2 cellular contexts compared by ENCODE assay signal in the genomic region with DNA sequence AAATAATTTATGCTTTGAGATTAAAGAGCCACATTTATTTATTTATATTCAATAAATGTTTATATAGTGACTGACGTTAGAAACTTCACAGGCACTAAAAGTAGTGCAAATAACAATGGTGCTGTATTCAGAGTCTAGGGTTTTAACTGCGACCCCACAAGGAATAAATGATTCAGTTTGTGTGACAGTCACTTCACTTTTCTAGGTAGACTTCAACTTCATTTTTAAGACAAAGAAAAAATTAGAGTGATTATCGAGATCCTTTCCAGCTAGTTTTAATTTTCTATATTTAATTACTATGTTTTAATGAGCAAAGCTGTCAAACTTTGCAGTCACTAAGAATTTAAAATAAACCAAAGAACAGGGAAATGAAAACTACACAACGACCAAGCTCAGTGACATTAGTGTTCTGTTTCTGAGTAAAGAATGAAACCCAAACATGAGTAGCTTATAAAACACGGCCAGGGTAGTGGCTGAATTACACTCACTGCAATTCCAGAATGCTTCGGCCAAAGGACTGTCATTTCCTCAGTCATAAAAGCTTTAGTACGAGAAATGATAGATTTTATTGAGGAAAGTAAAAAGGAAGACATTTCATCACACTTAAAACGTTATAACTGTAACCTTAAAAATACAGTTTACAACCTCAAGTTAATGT.
TF ChIP-seq lines count a peak whose summit lies in the region.

No MANE protein-coding gene starts in this region.

TF ChIP-seq in HEK293, 187 proteins besides CTCF, POLR2A, EP300 and RAD21:
- TF ChIP-seq, protein P1, sequence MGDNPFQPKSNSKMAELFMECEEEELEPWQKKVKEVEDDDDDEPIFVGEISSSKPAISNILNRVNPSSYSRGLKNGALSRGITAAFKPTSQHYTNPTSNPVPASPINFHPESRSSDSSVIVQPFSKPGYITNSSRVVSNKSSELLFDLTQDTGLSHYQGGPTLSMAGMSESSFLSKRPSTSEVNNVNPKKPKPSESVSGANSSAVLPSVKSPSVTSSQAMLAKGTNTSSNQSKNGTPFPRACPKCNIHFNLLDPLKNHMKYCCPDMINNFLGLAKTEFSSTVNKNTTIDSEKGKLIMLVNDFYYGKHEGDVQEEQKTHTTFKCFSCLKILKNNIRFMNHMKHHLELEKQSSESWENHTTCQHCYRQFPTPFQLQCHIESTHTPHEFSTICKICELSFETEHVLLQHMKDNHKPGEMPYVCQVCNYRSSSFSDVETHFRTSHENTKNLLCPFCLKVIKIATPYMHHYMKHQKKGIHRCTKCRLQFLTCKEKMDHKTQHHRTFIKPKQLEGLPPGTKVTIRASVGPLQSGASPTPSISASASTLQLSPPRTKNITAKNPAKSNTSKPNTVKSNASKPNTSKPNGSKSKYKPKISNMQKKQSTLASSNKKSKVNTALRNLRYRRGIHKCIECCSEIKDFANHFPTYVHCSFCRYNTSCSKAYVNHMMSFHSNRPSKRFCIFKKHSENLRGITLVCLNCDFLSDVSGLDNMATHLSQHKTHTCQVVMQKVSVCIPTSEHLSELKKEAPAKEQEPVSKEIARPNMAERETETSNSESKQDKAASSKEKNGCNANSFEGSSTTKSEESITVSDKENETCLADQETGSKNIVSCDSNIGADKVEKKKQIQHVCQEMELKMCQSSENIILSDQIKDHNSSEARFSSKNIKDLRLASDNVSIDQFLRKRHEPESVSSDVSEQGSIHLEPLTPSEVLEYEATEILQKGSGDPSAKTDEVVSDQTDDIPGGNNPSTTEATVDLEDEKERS (tag by site-specific recombination; IDR thresholded peaks at IDR 0.05) = no peak
- TF ChIP-seq, protein P2, sequence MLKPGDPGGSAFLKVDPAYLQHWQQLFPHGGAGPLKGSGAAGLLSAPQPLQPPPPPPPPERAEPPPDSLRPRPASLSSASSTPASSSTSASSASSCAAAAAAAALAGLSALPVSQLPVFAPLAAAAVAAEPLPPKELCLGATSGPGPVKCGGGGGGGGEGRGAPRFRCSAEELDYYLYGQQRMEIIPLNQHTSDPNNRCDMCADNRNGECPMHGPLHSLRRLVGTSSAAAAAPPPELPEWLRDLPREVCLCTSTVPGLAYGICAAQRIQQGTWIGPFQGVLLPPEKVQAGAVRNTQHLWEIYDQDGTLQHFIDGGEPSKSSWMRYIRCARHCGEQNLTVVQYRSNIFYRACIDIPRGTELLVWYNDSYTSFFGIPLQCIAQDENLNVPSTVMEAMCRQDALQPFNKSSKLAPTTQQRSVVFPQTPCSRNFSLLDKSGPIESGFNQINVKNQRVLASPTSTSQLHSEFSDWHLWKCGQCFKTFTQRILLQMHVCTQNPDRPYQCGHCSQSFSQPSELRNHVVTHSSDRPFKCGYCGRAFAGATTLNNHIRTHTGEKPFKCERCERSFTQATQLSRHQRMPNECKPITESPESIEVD (tag by site-specific recombination; IDR thresholded peaks at IDR 0.05) = peak; percentile 64
TF ChIP-seq in HEK293: peak in this region for 1.

TF ChIP-seq in GM12878, 131 proteins besides CTCF, POLR2A, EP300 and RAD21 (continued from another document and continues in another):
- TF ChIP-seq, protein P3, sequence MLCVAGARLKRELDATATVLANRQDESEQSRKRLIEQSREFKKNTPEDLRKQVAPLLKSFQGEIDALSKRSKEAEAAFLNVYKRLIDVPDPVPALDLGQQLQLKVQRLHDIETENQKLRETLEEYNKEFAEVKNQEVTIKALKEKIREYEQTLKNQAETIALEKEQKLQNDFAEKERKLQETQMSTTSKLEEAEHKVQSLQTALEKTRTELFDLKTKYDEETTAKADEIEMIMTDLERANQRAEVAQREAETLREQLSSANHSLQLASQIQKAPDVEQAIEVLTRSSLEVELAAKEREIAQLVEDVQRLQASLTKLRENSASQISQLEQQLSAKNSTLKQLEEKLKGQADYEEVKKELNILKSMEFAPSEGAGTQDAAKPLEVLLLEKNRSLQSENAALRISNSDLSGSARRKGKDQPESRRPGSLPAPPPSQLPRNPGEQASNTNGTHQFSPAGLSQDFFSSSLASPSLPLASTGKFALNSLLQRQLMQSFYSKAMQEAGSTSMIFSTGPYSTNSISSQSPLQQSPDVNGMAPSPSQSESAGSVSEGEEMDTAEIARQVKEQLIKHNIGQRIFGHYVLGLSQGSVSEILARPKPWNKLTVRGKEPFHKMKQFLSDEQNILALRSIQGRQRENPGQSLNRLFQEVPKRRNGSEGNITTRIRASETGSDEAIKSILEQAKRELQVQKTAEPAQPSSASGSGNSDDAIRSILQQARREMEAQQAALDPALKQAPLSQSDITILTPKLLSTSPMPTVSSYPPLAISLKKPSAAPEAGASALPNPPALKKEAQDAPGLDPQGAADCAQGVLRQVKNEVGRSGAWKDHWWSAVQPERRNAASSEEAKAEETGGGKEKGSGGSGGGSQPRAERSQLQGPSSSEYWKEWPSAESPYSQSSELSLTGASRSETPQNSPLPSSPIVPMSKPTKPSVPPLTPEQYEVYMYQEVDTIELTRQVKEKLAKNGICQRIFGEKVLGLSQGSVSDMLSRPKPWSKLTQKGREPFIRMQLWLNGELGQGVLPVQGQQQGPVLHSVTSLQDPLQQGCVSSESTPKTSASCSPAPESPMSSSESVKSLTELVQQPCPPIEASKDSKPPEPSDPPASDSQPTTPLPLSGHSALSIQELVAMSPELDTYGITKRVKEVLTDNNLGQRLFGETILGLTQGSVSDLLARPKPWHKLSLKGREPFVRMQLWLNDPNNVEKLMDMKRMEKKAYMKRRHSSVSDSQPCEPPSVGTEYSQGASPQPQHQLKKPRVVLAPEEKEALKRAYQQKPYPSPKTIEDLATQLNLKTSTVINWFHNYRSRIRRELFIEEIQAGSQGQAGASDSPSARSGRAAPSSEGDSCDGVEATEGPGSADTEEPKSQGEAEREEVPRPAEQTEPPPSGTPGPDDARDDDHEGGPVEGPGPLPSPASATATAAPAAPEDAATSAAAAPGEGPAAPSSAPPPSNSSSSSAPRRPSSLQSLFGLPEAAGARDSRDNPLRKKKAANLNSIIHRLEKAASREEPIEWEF (IDR thresholded peaks at IDR 0.05; ENCODE audit: insufficient replicate concordance, low read depth, low read length) = no peak
- TF ChIP-seq SPI1 (IDR thresholded peaks at IDR 0.05; ENCODE audit: borderline replicate concordance, insufficient read depth, low read depth, low read length) = peak; percentile 16; the same call in 1 of the 2 replicates
- TF ChIP-seq POU2F2 (IDR thresholded peaks at IDR 0.05; ENCODE audit: borderline replicate concordance, low read depth, low read length) = no peak
- no peak for TF ChIP-seq TAF1 (IDR thresholded peaks at IDR 0.05; ENCODE audit: borderline replicate concordance, low read depth, low read length)
- TF ChIP-seq BACH1 (IDR thresholded peaks at IDR 0.05; ENCODE audit: borderline replicate concordance) = no peak
- no peak for TF ChIP-seq TARDBP (IDR thresholded peaks at IDR 0.05; ENCODE audit: borderline replicate concordance)
- TF ChIP-seq, protein P4, sequence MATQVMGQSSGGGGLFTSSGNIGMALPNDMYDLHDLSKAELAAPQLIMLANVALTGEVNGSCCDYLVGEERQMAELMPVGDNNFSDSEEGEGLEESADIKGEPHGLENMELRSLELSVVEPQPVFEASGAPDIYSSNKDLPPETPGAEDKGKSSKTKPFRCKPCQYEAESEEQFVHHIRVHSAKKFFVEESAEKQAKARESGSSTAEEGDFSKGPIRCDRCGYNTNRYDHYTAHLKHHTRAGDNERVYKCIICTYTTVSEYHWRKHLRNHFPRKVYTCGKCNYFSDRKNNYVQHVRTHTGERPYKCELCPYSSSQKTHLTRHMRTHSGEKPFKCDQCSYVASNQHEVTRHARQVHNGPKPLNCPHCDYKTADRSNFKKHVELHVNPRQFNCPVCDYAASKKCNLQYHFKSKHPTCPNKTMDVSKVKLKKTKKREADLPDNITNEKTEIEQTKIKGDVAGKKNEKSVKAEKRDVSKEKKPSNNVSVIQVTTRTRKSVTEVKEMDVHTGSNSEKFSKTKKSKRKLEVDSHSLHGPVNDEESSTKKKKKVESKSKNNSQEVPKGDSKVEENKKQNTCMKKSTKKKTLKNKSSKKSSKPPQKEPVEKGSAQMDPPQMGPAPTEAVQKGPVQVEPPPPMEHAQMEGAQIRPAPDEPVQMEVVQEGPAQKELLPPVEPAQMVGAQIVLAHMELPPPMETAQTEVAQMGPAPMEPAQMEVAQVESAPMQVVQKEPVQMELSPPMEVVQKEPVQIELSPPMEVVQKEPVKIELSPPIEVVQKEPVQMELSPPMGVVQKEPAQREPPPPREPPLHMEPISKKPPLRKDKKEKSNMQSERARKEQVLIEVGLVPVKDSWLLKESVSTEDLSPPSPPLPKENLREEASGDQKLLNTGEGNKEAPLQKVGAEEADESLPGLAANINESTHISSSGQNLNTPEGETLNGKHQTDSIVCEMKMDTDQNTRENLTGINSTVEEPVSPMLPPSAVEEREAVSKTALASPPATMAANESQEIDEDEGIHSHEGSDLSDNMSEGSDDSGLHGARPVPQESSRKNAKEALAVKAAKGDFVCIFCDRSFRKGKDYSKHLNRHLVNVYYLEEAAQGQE (IDR thresholded peaks at IDR 0.05; ENCODE audit: low read depth, low read length) = no peak
- no peak for TF ChIP-seq SMARCA5 (IDR thresholded peaks at IDR 0.05)
- TF ChIP-seq POLR2AphosphoS5 (IDR thresholded peaks at IDR 0.05; ENCODE audit: low read length) = no peak
- no peak for TF ChIP-seq KLF5 (IDR thresholded peaks at IDR 0.05; ENCODE audit: partially characterized antibody)
- TF ChIP-seq ZBED1 (IDR thresholded peaks at IDR 0.05; ENCODE audit: borderline replicate concordance) = no peak
- TF ChIP-seq IKZF1 (conservative IDR thresholded peaks at IDR 0.05) = no peak
- TF ChIP-seq, protein P5, sequence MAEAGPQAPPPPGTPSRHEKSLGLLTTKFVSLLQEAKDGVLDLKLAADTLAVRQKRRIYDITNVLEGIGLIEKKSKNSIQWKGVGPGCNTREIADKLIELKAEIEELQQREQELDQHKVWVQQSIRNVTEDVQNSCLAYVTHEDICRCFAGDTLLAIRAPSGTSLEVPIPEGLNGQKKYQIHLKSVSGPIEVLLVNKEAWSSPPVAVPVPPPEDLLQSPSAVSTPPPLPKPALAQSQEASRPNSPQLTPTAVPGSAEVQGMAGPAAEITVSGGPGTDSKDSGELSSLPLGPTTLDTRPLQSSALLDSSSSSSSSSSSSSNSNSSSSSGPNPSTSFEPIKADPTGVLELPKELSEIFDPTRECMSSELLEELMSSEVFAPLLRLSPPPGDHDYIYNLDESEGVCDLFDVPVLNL (IDR thresholded peaks at IDR 0.05; ENCODE audit: low read depth, low read length) = no peak
- TF ChIP-seq SUPT20H (IDR thresholded peaks at IDR 0.05; ENCODE audit: borderline replicate concordance, control insufficient read depth, low read depth, low read length) = no peak
- TF ChIP-seq EGR1 (IDR thresholded peaks at IDR 0.05; ENCODE audit: borderline replicate concordance in 1 of 2, low read depth in 2 of 2, low read length in 2 of 2) = no peak
- no peak for TF ChIP-seq BHLHE40 (IDR thresholded peaks at IDR 0.05; ENCODE audit: borderline replicate concordance in 1 of 2, low read depth in 2 of 2, low read length in 1 of 2)
- TF ChIP-seq, protein P6, sequence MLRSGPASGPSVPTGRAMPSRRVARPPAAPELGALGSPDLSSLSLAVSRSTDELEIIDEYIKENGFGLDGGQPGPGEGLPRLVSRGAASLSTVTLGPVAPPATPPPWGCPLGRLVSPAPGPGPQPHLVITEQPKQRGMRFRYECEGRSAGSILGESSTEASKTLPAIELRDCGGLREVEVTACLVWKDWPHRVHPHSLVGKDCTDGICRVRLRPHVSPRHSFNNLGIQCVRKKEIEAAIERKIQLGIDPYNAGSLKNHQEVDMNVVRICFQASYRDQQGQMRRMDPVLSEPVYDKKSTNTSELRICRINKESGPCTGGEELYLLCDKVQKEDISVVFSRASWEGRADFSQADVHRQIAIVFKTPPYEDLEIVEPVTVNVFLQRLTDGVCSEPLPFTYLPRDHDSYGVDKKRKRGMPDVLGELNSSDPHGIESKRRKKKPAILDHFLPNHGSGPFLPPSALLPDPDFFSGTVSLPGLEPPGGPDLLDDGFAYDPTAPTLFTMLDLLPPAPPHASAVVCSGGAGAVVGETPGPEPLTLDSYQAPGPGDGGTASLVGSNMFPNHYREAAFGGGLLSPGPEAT (IDR thresholded peaks at IDR 0.05; ENCODE audit: low read depth) = 0 out of 2 replicates have a peak, but pooled peaks have one; percentile 20
- TF ChIP-seq HDGF (IDR thresholded peaks at IDR 0.05) = no peak
- TF ChIP-seq KDM1A (IDR thresholded peaks at IDR 0.05; ENCODE audit: borderline replicate concordance) = no peak
- peak; percentile 74 for TF ChIP-seq MTA2 (IDR thresholded peaks at IDR 0.05; ENCODE audit: low read depth)
- no peak for TF ChIP-seq HCFC1 (IDR thresholded peaks at IDR 0.05; ENCODE audit: low read length)
- TF ChIP-seq RAD51 (IDR thresholded peaks at IDR 0.05) = 0 out of 2 replicates have a peak, but pooled peaks have one; percentile 5
- no peak for TF ChIP-seq IRF4 (IDR thresholded peaks at IDR 0.05; ENCODE audit: low read depth, low read length)
- no peak for TF ChIP-seq MYC (IDR thresholded peaks at IDR 0.05; ENCODE audit: insufficient read depth, insufficient read length, insufficient replicate concordance, low read length, severe bottlenecking)
- no peak for TF ChIP-seq MEF2B (IDR thresholded peaks at IDR 0.05; ENCODE audit: partially characterized antibody, poor library complexity, severe bottlenecking)
- no peak for TF ChIP-seq PAX8 (IDR thresholded peaks at IDR 0.05)
- TF ChIP-seq SUZ12 (IDR thresholded peaks at IDR 0.05; ENCODE audit: unreplicated experiment) = no peak
- TF ChIP-seq, protein P7, sequence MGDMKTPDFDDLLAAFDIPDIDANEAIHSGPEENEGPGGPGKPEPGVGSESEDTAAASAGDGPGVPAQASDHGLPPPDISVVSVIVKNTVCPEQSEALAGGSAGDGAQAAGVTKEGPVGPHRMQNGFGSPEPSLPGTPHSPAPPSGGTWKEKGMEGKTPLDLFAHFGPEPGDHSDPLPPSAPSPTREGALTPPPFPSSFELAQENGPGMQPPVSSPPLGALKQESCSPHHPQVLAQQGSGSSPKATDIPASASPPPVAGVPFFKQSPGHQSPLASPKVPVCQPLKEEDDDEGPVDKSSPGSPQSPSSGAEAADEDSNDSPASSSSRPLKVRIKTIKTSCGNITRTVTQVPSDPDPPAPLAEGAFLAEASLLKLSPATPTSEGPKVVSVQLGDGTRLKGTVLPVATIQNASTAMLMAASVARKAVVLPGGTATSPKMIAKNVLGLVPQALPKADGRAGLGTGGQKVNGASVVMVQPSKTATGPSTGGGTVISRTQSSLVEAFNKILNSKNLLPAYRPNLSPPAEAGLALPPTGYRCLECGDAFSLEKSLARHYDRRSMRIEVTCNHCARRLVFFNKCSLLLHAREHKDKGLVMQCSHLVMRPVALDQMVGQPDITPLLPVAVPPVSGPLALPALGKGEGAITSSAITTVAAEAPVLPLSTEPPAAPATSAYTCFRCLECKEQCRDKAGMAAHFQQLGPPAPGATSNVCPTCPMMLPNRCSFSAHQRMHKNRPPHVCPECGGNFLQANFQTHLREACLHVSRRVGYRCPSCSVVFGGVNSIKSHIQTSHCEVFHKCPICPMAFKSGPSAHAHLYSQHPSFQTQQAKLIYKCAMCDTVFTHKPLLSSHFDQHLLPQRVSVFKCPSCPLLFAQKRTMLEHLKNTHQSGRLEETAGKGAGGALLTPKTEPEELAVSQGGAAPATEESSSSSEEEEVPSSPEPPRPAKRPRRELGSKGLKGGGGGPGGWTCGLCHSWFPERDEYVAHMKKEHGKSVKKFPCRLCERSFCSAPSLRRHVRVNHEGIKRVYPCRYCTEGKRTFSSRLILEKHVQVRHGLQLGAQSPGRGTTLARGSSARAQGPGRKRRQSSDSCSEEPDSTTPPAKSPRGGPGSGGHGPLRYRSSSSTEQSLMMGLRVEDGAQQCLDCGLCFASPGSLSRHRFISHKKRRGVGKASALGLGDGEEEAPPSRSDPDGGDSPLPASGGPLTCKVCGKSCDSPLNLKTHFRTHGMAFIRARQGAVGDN (IDR thresholded peaks at IDR 0.05) = no peak
- no peak for TF ChIP-seq HDAC6 (IDR thresholded peaks at IDR 0.05; ENCODE audit: unreplicated experiment)
- TF ChIP-seq YY1 (IDR thresholded peaks at IDR 0.05; ENCODE audit: low read depth, low read length) = no peak
